Comparison of ENCODE assay signal across 8 cellular contexts in the genomic region with DNA sequence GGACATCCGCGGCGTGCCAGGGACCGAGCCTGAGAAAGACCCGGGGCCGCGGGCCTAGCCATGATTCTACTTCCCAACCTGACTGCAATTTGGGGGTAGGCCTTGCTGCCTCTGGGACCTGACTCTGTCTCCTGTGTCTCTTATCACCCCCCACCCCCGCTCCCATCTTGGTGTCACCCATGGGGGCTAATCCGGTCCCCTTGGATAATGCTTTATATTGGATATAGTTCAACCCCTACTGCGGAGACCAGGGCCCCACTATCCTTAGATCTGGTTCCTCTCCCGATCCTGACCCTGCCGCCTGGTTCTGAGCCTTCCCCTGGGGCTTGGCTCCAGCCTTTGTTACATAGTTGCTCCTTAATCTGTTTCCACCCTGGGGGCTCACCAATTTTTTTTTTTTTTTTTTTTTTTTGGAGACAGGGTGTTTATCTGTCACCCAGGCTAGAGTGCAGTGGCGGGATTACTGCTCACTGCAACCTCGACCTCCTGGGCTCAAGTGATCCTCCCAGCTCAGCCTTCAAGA. TPM values are rescaled to one million over a fixed set of nuclear protein-coding genes. Genes with fewer than 3 reads are reported as not detected.
A peak's percentile ranks its signal among the peaks of the same experiment; 100 is the strongest.
DNase-seq lines count a peak whose midpoint lies in the region; ATAC-seq and TF ChIP-seq lines count a peak whose summit lies in the region.

No MANE protein-coding gene starts in this region.

- no peak overlapping the region for H3K9ac ChIP-seq in liver (ENCODE audit: low read depth in 1 of 2, low read length in 2 of 2)

- ATAC-seq in thoracic aorta (ENCODE audit: insufficient number of reproducible peaks, low FRiP score, low read depth) (no peak), HG02642 (IDR thresholded peaks at IDR 0.05; ENCODE audit: poor library complexity, unreplicated experiment) (no peak), HG02981 (IDR thresholded peaks at IDR 0.05; ENCODE audit: unreplicated experiment) (no peak)

- peak overlapping the region; percentile 65 for H3K27ac Mint-ChIP-seq in activated CD4-positive, alpha-beta T cell treated with anti-CD3 and anti-CD28 coated beads, Interleukin-2, amount 10 ng/mL, durations not matched to agents 24 days and 14 days

- no peak for DNase-seq in activated CD4-positive, alpha-beta T cell treated with anti-CD3 and anti-CD28 coated beads, Interleukin-2, amount 10 ng/mL, durations not matched to agents 24 days and 14 days
- no peak for DNase-seq in activated CD4-positive, alpha-beta T cell treated with anti-CD3 and anti-CD28 coated beads for 1 hour
- DNase-seq in adrenal gland, result peak in 1 of 7 donors; percentile 65
- DNase-seq in thoracic aorta (ENCODE audit: low spot score), result no peak
- DNase-seq in NCI-H187 (lab: John Stamatoyannopoulos, UW), result no peak

- H3K27me3 Mint-ChIP-seq in activated CD4-positive, alpha-beta T cell treated with anti-CD3 and anti-CD28 coated beads, Interleukin-2, amount 10 ng/mL, durations not matched to agents 24 days and 14 days, result no peaks in the 10 kb centered on the region

- peaks cover 14% of the 10 kb centered on the region for H3K36me3 Mint-ChIP-seq in activated CD4-positive, alpha-beta T cell treated with anti-CD3 and anti-CD28 coated beads, Interleukin-2, amount 10 ng/mL, durations not matched to agents 24 days and 14 days (ENCODE audit: low read depth)

- no peaks in the 10 kb centered on the region for H3K36me3 ChIP-seq in adrenal gland (replicated peaks in 1 of 2)
- peaks cover 0 to 1% (median 0%) of the 10 kb centered on the region in 4 donors for H3K36me3 ChIP-seq in liver (ENCODE audit: control insufficient read depth in 4 of 4, insufficient read depth in 3 of 4, low read depth in 1 of 4, low read length in 3 of 4)
- H3K36me3 ChIP-seq in thoracic aorta, result peaks cover 8% of the 10 kb centered on the region

- TF ChIP-seq CTCF in adrenal gland (IDR thresholded peaks at IDR 0.05) (no peak), liver (IDR thresholded peaks at IDR 0.05; ENCODE audit: low read depth, low read length, missing input control) (no peak), thoracic aorta (IDR thresholded peaks at IDR 0.05) (no peak)

- TF ChIP-seq RAD21 in liver (IDR thresholded peaks at IDR 0.05), result no peak

- H3K4me1 ChIP-seq in adrenal gland (replicated peaks in 1 of 2) (peaks cover 19 to 32% of the 10 kb centered on the region in 2 donors), liver (ENCODE audit: control insufficient read depth in 4 of 4, insufficient read depth in 4 of 4, low read length in 3 of 4) (peaks cover 8 to 34% (median 23%) of the 10 kb centered on the region in 4 donors), thoracic aorta (ENCODE audit: control insufficient read depth in 1 of 2, low read depth in 2 of 2) (peaks cover 26 to 32% of the 10 kb centered on the region in 2 donors)

- 41 to 72% (median 54%) methylated on average over 7 to 14 of the region's 14 CpGs for WGBS in adrenal gland, 4 donors
- 39% methylated on average over 14 of the region's 14 CpGs for WGBS in liver

- no peaks in the 10 kb centered on the region for H3K9me3 ChIP-seq in adrenal gland (replicated peaks in 1 of 3)
- no peaks in the 10 kb centered on the region for H3K9me3 ChIP-seq in liver (ENCODE audit: control insufficient read depth in 4 of 4, low read length in 3 of 4)
- no peaks in the 10 kb centered on the region for H3K9me3 ChIP-seq in thoracic aorta

- H3K27me3 ChIP-seq in adrenal gland, result no peaks in the 10 kb centered on the region
- H3K27me3 ChIP-seq in liver (ENCODE audit: control insufficient read depth in 4 of 4, insufficient read depth in 4 of 4, low read length in 3 of 4), result no peaks in the 10 kb centered on the region
- H3K27me3 ChIP-seq in thoracic aorta (replicated peaks; ENCODE audit: insufficient read depth), result no peaks in the 10 kb centered on the region

- H3K4me3 ChIP-seq in adrenal gland (peak overlapping the region in 2 of 4 donors; percentile 57 to 70), liver (ENCODE audit: low read depth in 1 of 3, low read length in 3 of 3) (peak overlapping the region in 2 of 3 donors; percentile 74 to 78), thoracic aorta (peak overlapping the region; percentile 91)

- no peak for TF ChIP-seq POLR2A in adrenal gland (IDR thresholded peaks at IDR 0.05)

- H3K9me3 Mint-ChIP-seq in activated CD4-positive, alpha-beta T cell treated with anti-CD3 and anti-CD28 coated beads, Interleukin-2, amount 10 ng/mL, durations not matched to agents 24 days and 14 days, result no peaks in the 10 kb centered on the region

- H3K4me1 Mint-ChIP-seq in activated CD4-positive, alpha-beta T cell treated with anti-CD3 and anti-CD28 coated beads, Interleukin-2, amount 10 ng/mL, durations not matched to agents 24 days and 14 days, result peaks cover 17% of the 10 kb centered on the region

- H3K4me3 Mint-ChIP-seq in activated CD4-positive, alpha-beta T cell treated with anti-CD3 and anti-CD28 coated beads, Interleukin-2, amount 10 ng/mL, durations not matched to agents 24 days and 14 days, result peak overlapping the region; percentile 79

- intact Hi-C loops in activated CD4-positive, alpha-beta T cell treated with anti-CD3 and anti-CD28 coated beads, Interleukin-2, amount 10 ng/mL, durations not matched to agents 24 days and 14 days (cut with micrococcal nuclease), result loop anchor here (2.0 kb wide), 2 partner anchors 69 to 405 kb away; partner anchors contain the start of gene OPA3
- intact Hi-C loops in adrenal gland (cut with DNase I), result no loop called here

- H3K27ac ChIP-seq in adrenal gland (peak overlapping the region in 4 of 5 donors; percentile 82 to 94 (median 88)), liver (ENCODE audit: low read depth in 1 of 2, low read length in 2 of 2) (peak overlapping the region; percentile 78 to 96), thoracic aorta (peak overlapping the region; percentile 84 to 89)

TF ChIP-seq in liver, 16 proteins besides CTCF, POLR2A, EP300 and RAD21:
- no peak for TF ChIP-seq EGR1 (IDR thresholded peaks at IDR 0.05; ENCODE audit: low read depth in 2 of 2)
- TF ChIP-seq FOXA2 (IDR thresholded peaks at IDR 0.05), result no peak
- TF ChIP-seq GABPA (IDR thresholded peaks at IDR 0.05 in 1 of 2, conservative IDR thresholded peaks at IDR 0.05 in 1 of 2), result no peak
- no peak for TF ChIP-seq HNF4G (IDR thresholded peaks at IDR 0.05)

RNA-seq across cellular contexts. Expression of gene BLOC1S3, which starts 1.3 kb away (rescaled TPM):
- total RNA-seq in activated CD4-positive, alpha-beta T cell treated with anti-CD3 and anti-CD28 coated beads, Interleukin-2, amount 10 ng/mL, durations not matched to agents 24 days and 14 days, result 10.1 and 12.2 TPM in 2 replicates
- total RNA-seq in adrenal gland (10 to 100 TPM; 13.6 to 25.5 (median 19.0) TPM), liver (1 to 10 TPM; 2.7 to 4.6 TPM), thoracic aorta (10 to 100 TPM; 20.7 to 21.4 TPM)
- polyA plus RNA-seq in adrenal gland (10 to 100 TPM in 1 of 3 donors, 1 to 10 TPM in 2; 3.9 to 11.9 (median 4.1) TPM), liver (1 to 10 TPM; 4.1 to 4.3 TPM)

RNA-seq across cellular contexts. Expression of gene TRAPPC6A, which starts 1.9 kb away (rescaled TPM):
- total RNA-seq in activated CD4-positive, alpha-beta T cell treated with anti-CD3 and anti-CD28 coated beads, Interleukin-2, amount 10 ng/mL, durations not matched to agents 24 days and 14 days, result 24.7 and 28.5 TPM in 2 replicates
- 10 to 100 TPM; 24.6 to 71.4 (median 37.9) TPM for total RNA-seq in adrenal gland
- polyA plus RNA-seq in adrenal gland, result 10 to 100 TPM in 2 of 3 donors, 1 to 10 TPM in 1; 5.1 to 41.7 (median 34.3) TPM
- total RNA-seq in liver, result 10 to 100 TPM; 14.8 to 15.5 TPM
- polyA plus RNA-seq in liver, result 10 to 100 TPM; 41.7 to 52.2 TPM
- total RNA-seq in thoracic aorta, result 1 to 10 TPM; 6.6 to 8.3 TPM

RNA-seq across cellular contexts. Expression of gene NKPD1, which starts 19.1 kb away (rescaled TPM):
- total RNA-seq in activated CD4-positive, alpha-beta T cell treated with anti-CD3 and anti-CD28 coated beads, Interleukin-2, amount 10 ng/mL, durations not matched to agents 24 days and 14 days, result 0.16 and 0.28 TPM in 2 replicates
- total RNA-seq in adrenal gland (1 to 10 TPM in 1 of 8 donors, under 1 TPM in 6, not detected in 1; 0.06 to 1.1 (median 0.27) TPM), liver (not detected), thoracic aorta (under 1 TPM; 0.49 to 0.81 TPM)
- polyA plus RNA-seq in adrenal gland (under 1 TPM in 2 of 3 donors, not detected in 1; 0.13 to 0.16 TPM), liver (not detected)
